ENCODE assay signal across 16 cellular contexts in the genomic region with DNA sequence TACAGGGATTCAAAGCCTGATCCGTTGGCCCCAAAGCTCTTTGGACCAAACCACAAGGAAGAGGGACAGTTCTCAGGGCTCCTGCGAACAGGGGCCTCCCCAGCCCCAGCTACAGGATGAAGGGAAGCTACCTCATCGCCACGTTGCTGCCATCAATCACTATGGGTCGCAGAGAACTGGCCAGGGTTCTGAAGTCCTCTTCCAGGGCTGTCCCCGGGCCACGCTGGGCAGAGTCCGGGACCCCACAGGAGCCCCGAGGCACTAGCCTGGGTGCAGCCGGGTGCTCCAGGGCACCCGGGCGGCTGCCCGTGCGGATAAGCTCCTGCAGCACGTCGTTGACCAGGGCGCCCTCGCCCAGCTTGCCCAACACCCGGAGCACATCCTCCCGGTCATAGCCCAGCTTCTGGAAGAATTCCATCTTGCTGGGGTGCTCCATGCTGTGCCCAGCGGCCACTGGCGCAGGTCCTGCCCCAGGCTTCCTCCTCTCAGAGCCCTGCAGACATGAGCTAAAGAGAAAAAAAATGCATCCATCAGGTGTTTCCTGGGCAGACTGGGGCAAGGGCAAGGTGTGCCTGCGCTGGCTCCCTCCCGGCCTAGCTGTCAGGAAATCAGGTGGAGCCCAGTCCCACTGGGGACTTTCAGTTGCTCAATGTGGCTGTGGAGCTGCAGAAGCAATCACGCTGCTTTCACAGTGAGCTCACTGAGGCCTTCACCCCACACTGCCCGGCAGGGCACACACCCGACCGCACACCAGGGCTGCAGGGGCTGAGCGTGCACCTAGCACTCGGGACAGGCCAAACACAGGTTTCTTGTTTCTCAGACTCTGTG. TPM values are rescaled to one million over a fixed set of nuclear protein-coding genes. Genes with fewer than 3 reads are reported as not detected.
DNase-seq lines count a peak whose midpoint lies in the region; ATAC-seq and TF ChIP-seq lines count a peak whose summit lies in the region.
"Had no signal": no experiment of that assay in that cellular context is flagged by ENCODE, and none has a peak within 500 bp of the region (broad histone marks: within the 10 kb centered on the region; RNA-seq: fewer than 3 reads in every experiment).

No MANE protein-coding gene starts in this region.

- CTCF ChIA-PET in SK-N-SH (lab: Yijun Ruan, JAX) = interaction anchor here (0.8 to 1.7 kb wide), 3 partner anchors 31 to 43 kb away, joined by 3 to 7 read pairs (median 5); no protein-coding TSS in a partner anchor

- no peak for TF ChIP-seq EP300 in SK-N-SH (IDR thresholded peaks at IDR 0.05; ENCODE audit: borderline replicate concordance in 1 of 2, low read depth in 1 of 2, low read length in 1 of 2)

- no peak for ATAC-seq in SK-N-SH treated with all-trans-retinoic acid at 6 μM for 48 hours
- peak; percentile 24 for ATAC-seq in GM21786 (IDR thresholded peaks at IDR 0.05; ENCODE audit: unreplicated experiment)

- H3K9me3 ChIP-seq in SK-N-SH = no peaks in the 10 kb centered on the region

- TF ChIP-seq CTCF in SK-N-SH (IDR thresholded peaks at IDR 0.05) = no peak

- H3K27ac ChIP-seq in SK-N-SH (ENCODE audit: low read depth in 2 of 2, low read length in 1 of 2) (no peak overlapping the region), rectal smooth muscle tissue (ENCODE audit: low read depth, low read length) (no peak overlapping the region)
- H3K27ac ChIP-seq: 22Rv1 had no signal

- H3K79me2 ChIP-seq in SK-N-SH (ENCODE audit: insufficient read depth) = no peaks in the 10 kb centered on the region

- DNase-seq in SK-N-SH (no peak), DMS153 (lab: John Stamatoyannopoulos, UW) (no peak), ureter (ENCODE audit: low spot score) (no peak), COLO668 (lab: John Stamatoyannopoulos, UW; ENCODE audit: unreplicated experiment) (no peak)
- DNase-seq: activated gamma-delta T cell; erythroblast; HCEC 1CT; mesendoderm; MM.1S; Right ventricle myocardium superior; stimulated activated CD4-positive, alpha-beta T cell treated with anti-CD3 and anti-CD28 coated beads, Interleukin-4, amount 100 ng/mL, for 24 hours had no signal

- WGBS in SK-N-SH (ENCODE audit: low lambda C conversion rate) = 80% methylated on average over 5 of the region's 30 CpGs

- H3K4me1 ChIP-seq in SK-N-SH (ENCODE audit: control insufficient read depth in 1 of 2, insufficient read depth in 2 of 2, low read depth in 1 of 2, low read length in 1 of 2) (no peaks in the 10 kb centered on the region; a peak in 1 of 4 replicates), rectal smooth muscle tissue (ENCODE audit: control insufficient read depth, insufficient read depth, low read length) (no peaks in the 10 kb centered on the region)

- no peaks in the 10 kb centered on the region for H3K9me2 ChIP-seq in SK-N-SH

- no peaks in the 10 kb centered on the region for H3K36me3 ChIP-seq in SK-N-SH (replicated peaks in 1 of 2; ENCODE audit: control insufficient read depth in 1 of 2, insufficient read depth in 2 of 2, low read length in 1 of 2)
- H3K36me3 ChIP-seq in rectal smooth muscle tissue (ENCODE audit: control insufficient read depth, insufficient read depth, low read length) = no peaks in the 10 kb centered on the region

- no peaks in the 10 kb centered on the region for H3F3A ChIP-seq in SK-N-SH (replicated peaks; ENCODE audit: insufficient read depth)

- H3K9ac ChIP-seq in SK-N-SH = no peak overlapping the region
- no peak overlapping the region for H3K9ac ChIP-seq in rectal smooth muscle tissue (ENCODE audit: low read length)

- no peak overlapping the region for H2AFZ ChIP-seq in SK-N-SH (ENCODE audit: low read depth)

- no peaks in the 10 kb centered on the region for H4K20me1 ChIP-seq in SK-N-SH (ENCODE audit: insufficient read depth)

- no peak for TF ChIP-seq RAD21 in SK-N-SH (IDR thresholded peaks at IDR 0.05; ENCODE audit: low read length)

- H3K4me3 ChIP-seq in SK-N-SH (ENCODE audit: low read depth in 2 of 2, low read length in 1 of 2) (no peak overlapping the region), rectal smooth muscle tissue (ENCODE audit: low read length) (peak overlapping the region; percentile 27)

- no peaks in the 10 kb centered on the region for H3K27me3 ChIP-seq in SK-N-SH (ENCODE audit: insufficient read depth)
- H3K27me3 ChIP-seq in rectal smooth muscle tissue (ENCODE audit: control insufficient read depth, insufficient read depth, low read length) = no peaks in the 10 kb centered on the region

- no peak overlapping the region for H3K4me2 ChIP-seq in SK-N-SH

- POLR2A ChIA-PET in SK-N-SH (lab: Yijun Ruan, JAX) = no interaction called here

TF ChIP-seq in SK-N-SH, 30 proteins besides CTCF, POLR2A, EP300 and RAD21 (continues in another document):
- TF ChIP-seq, protein P1, sequence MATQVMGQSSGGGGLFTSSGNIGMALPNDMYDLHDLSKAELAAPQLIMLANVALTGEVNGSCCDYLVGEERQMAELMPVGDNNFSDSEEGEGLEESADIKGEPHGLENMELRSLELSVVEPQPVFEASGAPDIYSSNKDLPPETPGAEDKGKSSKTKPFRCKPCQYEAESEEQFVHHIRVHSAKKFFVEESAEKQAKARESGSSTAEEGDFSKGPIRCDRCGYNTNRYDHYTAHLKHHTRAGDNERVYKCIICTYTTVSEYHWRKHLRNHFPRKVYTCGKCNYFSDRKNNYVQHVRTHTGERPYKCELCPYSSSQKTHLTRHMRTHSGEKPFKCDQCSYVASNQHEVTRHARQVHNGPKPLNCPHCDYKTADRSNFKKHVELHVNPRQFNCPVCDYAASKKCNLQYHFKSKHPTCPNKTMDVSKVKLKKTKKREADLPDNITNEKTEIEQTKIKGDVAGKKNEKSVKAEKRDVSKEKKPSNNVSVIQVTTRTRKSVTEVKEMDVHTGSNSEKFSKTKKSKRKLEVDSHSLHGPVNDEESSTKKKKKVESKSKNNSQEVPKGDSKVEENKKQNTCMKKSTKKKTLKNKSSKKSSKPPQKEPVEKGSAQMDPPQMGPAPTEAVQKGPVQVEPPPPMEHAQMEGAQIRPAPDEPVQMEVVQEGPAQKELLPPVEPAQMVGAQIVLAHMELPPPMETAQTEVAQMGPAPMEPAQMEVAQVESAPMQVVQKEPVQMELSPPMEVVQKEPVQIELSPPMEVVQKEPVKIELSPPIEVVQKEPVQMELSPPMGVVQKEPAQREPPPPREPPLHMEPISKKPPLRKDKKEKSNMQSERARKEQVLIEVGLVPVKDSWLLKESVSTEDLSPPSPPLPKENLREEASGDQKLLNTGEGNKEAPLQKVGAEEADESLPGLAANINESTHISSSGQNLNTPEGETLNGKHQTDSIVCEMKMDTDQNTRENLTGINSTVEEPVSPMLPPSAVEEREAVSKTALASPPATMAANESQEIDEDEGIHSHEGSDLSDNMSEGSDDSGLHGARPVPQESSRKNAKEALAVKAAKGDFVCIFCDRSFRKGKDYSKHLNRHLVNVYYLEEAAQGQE (IDR thresholded peaks at IDR 0.05; ENCODE audit: low read depth, low read length) = peak; percentile 80

TF ChIP-seq in SK-N-SH treated with all-trans-retinoic acid at 6 μM for 48 hours, 23 proteins besides CTCF, POLR2A, EP300 and RAD21 (continues in another document):
- TF ChIP-seq, protein P2, sequence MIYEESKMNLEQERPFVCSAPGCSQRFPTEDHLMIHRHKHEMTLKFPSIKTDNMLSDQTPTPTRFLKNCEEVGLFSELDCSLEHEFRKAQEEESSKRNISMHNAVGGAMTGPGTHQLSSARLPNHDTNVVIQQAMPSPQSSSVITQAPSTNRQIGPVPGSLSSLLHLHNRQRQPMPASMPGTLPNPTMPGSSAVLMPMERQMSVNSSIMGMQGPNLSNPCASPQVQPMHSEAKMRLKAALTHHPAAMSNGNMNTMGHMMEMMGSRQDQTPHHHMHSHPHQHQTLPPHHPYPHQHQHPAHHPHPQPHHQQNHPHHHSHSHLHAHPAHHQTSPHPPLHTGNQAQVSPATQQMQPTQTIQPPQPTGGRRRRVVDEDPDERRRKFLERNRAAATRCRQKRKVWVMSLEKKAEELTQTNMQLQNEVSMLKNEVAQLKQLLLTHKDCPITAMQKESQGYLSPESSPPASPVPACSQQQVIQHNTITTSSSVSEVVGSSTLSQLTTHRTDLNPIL (CRISPR knock-in tag; IDR thresholded peaks at IDR 0.05; ENCODE audit: low read depth) = no peak
- no peak for TF ChIP-seq ARNTL (CRISPR knock-in tag; IDR thresholded peaks at IDR 0.05; ENCODE audit: borderline replicate concordance, low read depth)

TF ChIP-seq in PFSK-1, 5 proteins besides CTCF, POLR2A, EP300 and RAD21:
- TF ChIP-seq, protein P1 (IDR thresholded peaks at IDR 0.05; ENCODE audit: insufficient read depth in 1 of 2, low read depth in 2 of 2, low read length in 2 of 2) = peak; percentile 62 to 84
- TF ChIP-seq SIN3A (IDR thresholded peaks at IDR 0.05; ENCODE audit: borderline replicate concordance, insufficient read depth, low read length) = no peak

RNA-seq across cellular contexts. Expression of a gene that starts 10.5 kb away (rescaled TPM):
- 0.03 and 0.05 TPM in 2 replicates for polyA plus RNA-seq in SK-N-SH (2012; rRNA removed)
- 0.01 TPM in 2 replicates for polyA plus RNA-seq in SK-N-SH (2012; cell fraction: cytosol; rRNA removed)
- 0.41 and 0.43 TPM in 2 replicates for polyA plus RNA-seq in SK-N-SH (2012; cell fraction: nucleus; rRNA removed)
- not detected for polyA plus RNA-seq in PFSK-1 (2012; ENCODE audit: insufficient read length, low read depth)
- 2.4 TPM for total RNA-seq in ureter
